Comparison of ENCODE assay signal across 26 cellular contexts in genomic region chr18:48882379-48882778, GRCh38.
"Had no signal": no experiment of that assay in that cellular context is flagged by ENCODE, and none has a peak within 500 bp of the region (broad histone marks: within the 10 kb centered on the region; RNA-seq: fewer than 3 reads in every experiment).

No MANE protein-coding gene starts in this region.

- H3K4me3 ChIP-seq: adrenal gland, ascending aorta, esophagus muscularis mucosa, gastrocnemius medialis, lower lobe of right lung, skin epidermis had no signal

- H3K4me1 ChIP-seq: parathyroid adenoma had no signal

- H3K9ac ChIP-seq: parathyroid adenoma had no signal

- H3K36me3 Mint-ChIP-seq: activated naive CD8-positive, alpha-beta T cell; naive B cell had no signal

- ATAC-seq: effector memory CD8-positive, alpha-beta T cell; gastrocnemius medialis; lower lobe of right lung; right cardiac atrium had no signal

- H3K27me3 ChIP-seq: adrenal gland, ascending aorta, brain microvascular endothelial cell, esophagus muscularis mucosa, gastrocnemius medialis, neutrophil had no signal

- H3K27ac Mint-ChIP-seq: activated naive CD8-positive, alpha-beta T cell; naive B cell had no signal

- H3K9me3 ChIP-seq: adrenal gland, ascending aorta, esophagus muscularis mucosa, gastrocnemius medialis, lower lobe of right lung, neutrophil had no signal

- H3K4me3 Mint-ChIP-seq: activated naive CD8-positive, alpha-beta T cell; effector memory CD8-positive, alpha-beta T cell; naive B cell had no signal

- H3K9me3 Mint-ChIP-seq: effector memory CD8-positive, alpha-beta T cell had no signal

- FAIRE-seq: colon, endothelial cell of umbilical vein, islet of Langerhans, TTC549 had no signal

- H3K27ac ChIP-seq: adrenal gland, ascending aorta, brain microvascular endothelial cell, esophagus muscularis mucosa, gastrocnemius medialis, lower lobe of right lung, neutrophil, parathyroid adenoma, skin epidermis had no signal

- DNase-seq: activated CD4-positive, alpha-beta T cell treated with anti-CD3 and anti-CD28 coated beads for 1 hour; activated naive CD4-positive, alpha-beta T cell; activated T-cell treated with anti-CD3 and anti-CD28 coated beads, Interleukin-2, amount 50 U/mL, for 1 hour; adrenal gland; brain microvascular endothelial cell; central memory CD4-positive, alpha-beta T cell; effector memory CD8-positive, alpha-beta T cell; gastrocnemius medialis; mesendoderm; naive B cell; right cardiac atrium; stimulated activated CD4-positive, alpha-beta T cell treated with anti-CD3 and anti-CD28 coated beads, Interleukin-15, amount 100 ng/mL, for 24 hours; stimulated activated CD8-positive, alpha-beta memory T cell treated with anti-CD3 and anti-CD28 coated beads, Interleukin-4, amount 100 ng/mL, for 48 hours; stimulated activated naive CD4-positive, alpha-beta T cell; T-helper 1 cell had no signal

- H3K36me3 ChIP-seq: adrenal gland, ascending aorta, brain microvascular endothelial cell, esophagus muscularis mucosa, gastrocnemius medialis, lower lobe of right lung, neutrophil had no signal

- H3K79me2 ChIP-seq: parathyroid adenoma had no signal

- H2AFZ ChIP-seq: parathyroid adenoma had no signal

- H3K27me3 Mint-ChIP-seq: effector memory CD8-positive, alpha-beta T cell had no signal
